Comparison of ENCODE assay signal across 1 cellular context in genomic region chr11:3984896-3985295, GRCh38.
TF ChIP-seq lines count a peak whose summit lies in the region.

No MANE protein-coding gene starts in this region.

TF ChIP-seq in SK-N-SH treated with all-trans-retinoic acid at 6 μM for 48 hours, 23 proteins besides CTCF, POLR2A, EP300 and RAD21 (continued from another document):
- TF ChIP-seq PATZ1 (CRISPR knock-in tag; IDR thresholded peaks at IDR 0.05; ENCODE audit: borderline replicate concordance) (no peak), SNAI2 (CRISPR knock-in tag; IDR thresholded peaks at IDR 0.05) (no peak), ZNF8 (CRISPR knock-in tag; IDR thresholded peaks at IDR 0.05) (no peak), GLIS3 (CRISPR knock-in tag; IDR thresholded peaks at IDR 0.05) (no peak), CSRNP3 (CRISPR knock-in tag; IDR thresholded peaks at IDR 0.05) (no peak)
